14 cellular contexts compared by ENCODE assay signal in genomic region chr18:44564922-44565321, GRCh38.
DNase-seq lines count a peak whose midpoint lies in the region; ATAC-seq, FAIRE-seq and TF ChIP-seq lines count a peak whose summit lies in the region.
"Had no signal": no experiment of that assay in that cellular context is flagged by ENCODE, and none has a peak within 500 bp of the region (broad histone marks: within the 10 kb centered on the region; RNA-seq: fewer than 3 reads in every experiment).

No MANE protein-coding gene starts in this region.

- H3K36me3 Mint-ChIP-seq in WTC11, result no peaks in the 10 kb centered on the region

- no peak overlapping the region for H4K12ac ChIP-seq in trophoblast cell (ENCODE audit: low read depth, low read length)

- H3K27me3 ChIP-seq in trophoblast cell (ENCODE audit: insufficient read depth, low read length), result no peaks in the 10 kb centered on the region
- H3K27me3 ChIP-seq: left lung, tibial artery had no signal

- H3K18ac ChIP-seq in trophoblast cell (ENCODE audit: low read length), result no peak overlapping the region

- no peak overlapping the region for H2BK120ac ChIP-seq in trophoblast cell (ENCODE audit: insufficient read depth, low read length, poor library complexity)

- no peaks in the 10 kb centered on the region for H3K9me3 ChIP-seq in trophoblast cell (ENCODE audit: insufficient read depth, low read depth, low read length)
- H3K9me3 ChIP-seq: left lung, tibial artery had no signal

- H3K9ac ChIP-seq in trophoblast cell (ENCODE audit: low read length), result no peak overlapping the region

- H3K79me1 ChIP-seq in trophoblast cell (ENCODE audit: low read length), result peaks cover 12% of the 10 kb centered on the region

- no peak overlapping the region for H2BK12ac ChIP-seq in trophoblast cell (ENCODE audit: low read length)

- H3K4me1 Mint-ChIP-seq in WTC11, result peaks cover 28% of the 10 kb centered on the region

- H3K4me3 Mint-ChIP-seq in WTC11, result no peak overlapping the region
- H3K4me3 Mint-ChIP-seq: activated naive CD4-positive, alpha-beta T cell treated with anti-CD3 and anti-CD28 coated beads for 36 hours had no signal

- no peak overlapping the region for H3K23ac ChIP-seq in trophoblast cell (ENCODE audit: low read length)

- no peak overlapping the region for H4K91ac ChIP-seq in trophoblast cell (ENCODE audit: low read depth, low read length)

- FAIRE-seq in GM12891 (lab: Jason Lieb, UNC), result no peak
- FAIRE-seq: H54 had no signal

- ATAC-seq in WTC11 (peak; percentile 85), HG03280 (IDR thresholded peaks at IDR 0.05; ENCODE audit: unreplicated experiment) (no peak)
- ATAC-seq: left lung had no signal

- no peak for TF ChIP-seq CTCF in WTC11 (IDR thresholded peaks at IDR 0.05)

- peaks cover 7 to 13% of the 10 kb centered on the region in 2 experiments for H3K4me1 ChIP-seq in trophoblast cell (ENCODE audit: control insufficient read depth in 1 of 2, insufficient read depth in 2 of 2, low read length in 2 of 2)
- H3K4me1 ChIP-seq: left lung had no signal

- H3K79me2 ChIP-seq in trophoblast cell (ENCODE audit: control insufficient read depth, insufficient read depth, low read length, poor library complexity), result no peaks in the 10 kb centered on the region

- no peak overlapping the region for H2AFZ ChIP-seq in trophoblast cell (ENCODE audit: insufficient read depth, low read length, poor library complexity)

- peaks cover 33% of the 10 kb centered on the region for H3K27me3 Mint-ChIP-seq in WTC11 (ENCODE audit: low read depth)

- POLR2A ChIA-PET in WTC11 (lab: Charles Lee), result no interaction called here

- H3K9me3 Mint-ChIP-seq in WTC11, result no peaks in the 10 kb centered on the region
- H3K9me3 Mint-ChIP-seq: activated naive CD4-positive, alpha-beta T cell treated with anti-CD3 and anti-CD28 coated beads for 36 hours had no signal

- CTCF ChIA-PET in WTC11 (lab: Charles Lee), result no interaction called here

- no peak overlapping the region for H3K4ac ChIP-seq in trophoblast cell (ENCODE audit: low read depth, low read length)

- no peaks in the 10 kb centered on the region for H3K36me3 ChIP-seq in trophoblast cell (ENCODE audit: control insufficient read depth in 1 of 2, insufficient read depth in 2 of 2, low read length in 2 of 2)
- H3K36me3 ChIP-seq: left lung, tibial artery had no signal

- H3K27ac Mint-ChIP-seq in WTC11, result no peak overlapping the region
- H3K27ac Mint-ChIP-seq: activated naive CD4-positive, alpha-beta T cell treated with anti-CD3 and anti-CD28 coated beads for 36 hours had no signal

- no peak overlapping the region for H3K4me2 ChIP-seq in trophoblast cell (ENCODE audit: low read length)

- no peak for TF ChIP-seq POLR2A in GM12891 (IDR thresholded peaks at IDR 0.05; ENCODE audit: low read depth, low read length)

- no peak overlapping the region for H3K14ac ChIP-seq in trophoblast cell (ENCODE audit: low read length)

- no peak overlapping the region for H3K4me3 ChIP-seq in trophoblast cell (ENCODE audit: low read depth, low read length)
- H3K4me3 ChIP-seq: left lung, tibial artery had no signal

- H2BK5ac ChIP-seq in trophoblast cell (ENCODE audit: low read depth, low read length, poor library complexity), result no peak overlapping the region

- H2AK5ac ChIP-seq in trophoblast cell (ENCODE audit: low read length), result no peak overlapping the region

- H4K8ac ChIP-seq in trophoblast cell (ENCODE audit: low read depth, low read length), result no peak overlapping the region

- peak; percentile 65 for DNase-seq in H4 (ENCODE audit: low spot score)
- no peak for DNase-seq in WTC11 (ENCODE audit: low spot score)
- DNase-seq in fibroblast of peridontal ligament (ENCODE audit: extremely low read depth), result peak; percentile 66
- peak; percentile 83 to 96 for DNase-seq in trophoblast cell
- DNase-seq in NCI-H510A treated with DMSO at 0.1 percent for 48 hours (lab: John Stamatoyannopoulos, UW), result no peak
- no peak for DNase-seq in GM12891 (ENCODE audit: insufficient read length, low spot score)
- DNase-seq: activated naive CD4-positive, alpha-beta T cell treated with anti-CD3 and anti-CD28 coated beads for 36 hours; left lung; NCI-H510A; nucleus accumbens; stimulated activated CD4-positive, alpha-beta T cell treated with anti-CD3 and anti-CD28 coated beads, Interleukin-12 subunit alpha, Interleukin-12 subunit beta, amount 100 ng/mL, for 4 hours; tibial artery had no signal

- peak overlapping the region; percentile 72 for H3K27ac ChIP-seq in trophoblast cell (ENCODE audit: low read depth, low read length)
- H3K27ac ChIP-seq: left lung had no signal

TF ChIP-seq in WTC11, 78 proteins besides CTCF, POLR2A, EP300 and RAD21:
- TF ChIP-seq, protein P1, sequence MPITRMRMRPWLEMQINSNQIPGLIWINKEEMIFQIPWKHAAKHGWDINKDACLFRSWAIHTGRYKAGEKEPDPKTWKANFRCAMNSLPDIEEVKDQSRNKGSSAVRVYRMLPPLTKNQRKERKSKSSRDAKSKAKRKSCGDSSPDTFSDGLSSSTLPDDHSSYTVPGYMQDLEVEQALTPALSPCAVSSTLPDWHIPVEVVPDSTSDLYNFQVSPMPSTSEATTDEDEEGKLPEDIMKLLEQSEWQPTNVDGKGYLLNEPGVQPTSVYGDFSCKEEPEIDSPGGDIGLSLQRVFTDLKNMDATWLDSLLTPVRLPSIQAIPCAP (CRISPR knock-in tag; IDR thresholded peaks at IDR 0.05), result no peak
- no peak for TF ChIP-seq E2F4 (CRISPR knock-in tag; IDR thresholded peaks at IDR 0.05; ENCODE audit: borderline replicate concordance, low read depth)
- TF ChIP-seq, protein P2, sequence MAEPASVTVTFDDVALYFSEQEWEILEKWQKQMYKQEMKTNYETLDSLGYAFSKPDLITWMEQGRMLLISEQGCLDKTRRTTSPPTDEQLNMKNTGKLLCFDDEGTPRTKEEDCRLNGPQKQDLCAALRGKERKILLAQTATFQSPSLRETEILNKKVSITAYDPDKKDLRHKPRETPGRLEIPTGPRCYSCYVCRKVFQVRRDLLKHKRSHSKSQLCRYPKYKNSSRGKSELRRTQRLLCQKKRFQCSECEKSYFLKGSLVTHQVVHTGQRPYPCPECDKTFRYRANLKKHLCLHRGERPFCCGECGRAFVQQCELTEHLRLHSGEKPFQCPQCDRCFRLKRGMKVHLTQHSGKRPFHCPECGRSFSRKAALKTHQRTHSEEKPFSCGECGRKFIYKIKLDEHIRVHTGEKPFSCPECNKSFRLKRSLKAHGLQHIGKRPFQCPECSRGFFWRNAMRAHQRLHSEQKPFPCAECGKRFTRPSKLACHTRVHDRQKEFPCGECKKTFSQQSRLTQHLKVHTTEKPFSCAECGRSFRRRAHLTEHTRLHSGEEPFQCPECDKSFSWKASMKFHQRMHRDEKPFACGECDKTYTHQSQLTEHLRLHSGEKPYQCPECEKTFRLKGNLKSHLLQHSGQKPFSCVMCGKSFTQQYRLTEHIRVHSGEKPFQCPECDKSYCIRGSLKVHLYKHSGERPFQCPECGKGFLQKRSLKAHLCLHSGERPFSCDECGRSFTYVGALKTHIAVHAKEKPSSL (CRISPR knock-in tag; conservative IDR thresholded peaks at IDR 0.05), result no peak
- TF ChIP-seq NFE2L1 (CRISPR knock-in tag; IDR thresholded peaks at IDR 0.05), result no peak

TF ChIP-seq in GM12891, 5 proteins besides CTCF, POLR2A, EP300 and RAD21:
- no peak for TF ChIP-seq POU2F2 (IDR thresholded peaks at IDR 0.05; ENCODE audit: low read depth, low read length)
- no peak for TF ChIP-seq SPI1 (IDR thresholded peaks at IDR 0.05; ENCODE audit: low read depth, low read length)

Comparison
In these comparisons a context has a peak if more than half of its experiments do, and no peak if none do; other contexts are left out.
1. DNase-seq: peak in H4 (single experiment), fibroblast of peridontal ligament (single experiment) and trophoblast cell (2 of 2); none in WTC11 (single experiment), NCI-H510A treated with DMSO at 0.1 percent for 48 hours (single experiment) and GM12891 (single experiment).